In the genomic region with DNA sequence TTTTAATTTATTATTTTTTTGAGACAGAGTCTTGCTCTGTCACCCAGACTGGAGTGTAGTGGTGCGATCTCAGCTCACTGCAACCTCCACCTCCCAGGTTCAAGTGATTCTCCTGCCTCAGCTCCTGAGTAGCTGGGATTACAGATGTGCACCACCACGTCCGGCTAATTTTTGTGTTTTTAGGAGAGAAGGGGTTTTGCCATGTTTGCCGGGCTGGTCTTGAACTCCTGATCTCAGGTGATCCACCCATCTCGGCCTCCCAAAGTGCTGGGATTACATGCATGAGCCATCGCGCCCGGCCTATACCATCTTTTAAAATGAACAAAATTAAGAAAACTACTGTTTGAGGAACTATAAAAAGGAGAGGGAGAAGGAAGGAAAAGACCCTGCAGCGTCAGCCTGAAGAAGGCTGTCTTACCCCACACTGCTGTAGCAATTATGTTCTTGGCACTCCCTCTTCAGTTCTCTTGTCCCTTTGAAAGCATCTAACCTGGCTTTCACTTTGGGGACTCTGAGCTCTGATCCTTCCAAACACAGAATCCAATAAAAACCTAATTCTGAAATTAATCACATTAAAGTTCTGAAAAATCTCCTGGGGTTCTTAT, we compare ENCODE assay signal across 8 cellular contexts. TPM values are rescaled to one million over a fixed set of nuclear protein-coding genes. Genes with fewer than 3 reads are reported as not detected.
A peak's percentile ranks its signal among the peaks of the same experiment; 100 is the strongest.
DNase-seq lines count a peak whose midpoint lies in the region; ATAC-seq, FAIRE-seq and TF ChIP-seq lines count a peak whose summit lies in the region.
"Not testable (repeated sequence)": the region's sequence is repeated elsewhere in the genome, so short reads cannot be mapped to it uniquely, and the experiment has no call there.

No MANE protein-coding gene starts in this region.

- H3K9ac ChIP-seq in colonic mucosa (ENCODE audit: low read depth in 2 of 2, low read length in 2 of 2) (peak overlapping the region in 1 of 2 donors; percentile 26), keratinocyte (ENCODE audit: control insufficient read depth, extremely low read depth, insufficient read depth, low read length) (peak overlapping the region; percentile 39)
- not testable (repeated sequence) for H3K9ac ChIP-seq in neural progenitor cell; stomach smooth muscle (ENCODE audit: low read length in 2 of 2)

- TF ChIP-seq POLR2A in A549 (IDR thresholded peaks at IDR 0.05; ENCODE audit: low read length), result not testable (repeated sequence)

- not testable (repeated sequence) for TF ChIP-seq EP300 in A549 (IDR thresholded peaks at IDR 0.05)

- H3K4me1 Mint-ChIP-seq in activated T-helper 17 cell treated with anti-CD3 and anti-CD28 coated beads, Interleukin-2, amount 50 U/mL, for 72 hours, result peaks cover 22% of the 10 kb centered on the region
- H3K4me1 Mint-ChIP-seq in neural progenitor cell, result peaks cover 43% of the 10 kb centered on the region

- H3F3A ChIP-seq in neural progenitor cell (ENCODE audit: low read depth), result peaks cover 62% of the 10 kb centered on the region

- dilution Hi-C loops in keratinocyte (cut with MboI; ENCODE audit: extremely low pct_ligation_motif_present, low sequenced_read_pairs), result not testable (repeated sequence)

- CTCF ChIA-PET in A549 (lab: Yijun Ruan, JAX), result interaction anchor here (1.2 kb wide), 1 partner anchor 28 kb away, joined by 5 read pairs; the partner anchor contains the start of gene VARS1
- CTCF ChIA-PET in RWPE1 (lab: Yijun Ruan, JAX), result interaction anchor here (0.6 kb wide), 1 partner anchor 15 kb away, joined by 4 read pairs; no protein-coding TSS in a partner anchor

- H3K9me1 ChIP-seq in keratinocyte (ENCODE audit: control insufficient read depth, extremely low read depth, insufficient read depth, low read length), result not testable (repeated sequence)

- H3K27ac ChIP-seq in A549 (peak overlapping the region; percentile 87 to 97; a peak in 5 of 6 replicates), RWPE1 (peak overlapping the region; percentile 99), colonic mucosa (peak overlapping the region; percentile 99), keratinocyte (ENCODE audit: control insufficient read depth, insufficient read depth, low read length) (peak overlapping the region; percentile 96), stomach smooth muscle (ENCODE audit: low read length) (peak overlapping the region; percentile 99)
- not testable (repeated sequence) for H3K27ac ChIP-seq in neural progenitor cell

- not testable (repeated sequence) for H3K36me3 ChIP-seq in colonic mucosa; keratinocyte (ENCODE audit: control insufficient read depth in 2 of 2, extremely low read depth in 1 of 2, insufficient read depth in 2 of 2, low read length in 2 of 2); neural progenitor cell; stomach smooth muscle (ENCODE audit: control insufficient read depth in 2 of 2, insufficient read depth in 2 of 2, low read length in 2 of 2)

- not testable (repeated sequence) for ATAC-seq in A549; activated T-helper 17 cell treated with anti-CD3 and anti-CD28 coated beads, Interleukin-2, amount 50 U/mL, for 72 hours (replicated peaks)

- peaks cover 18% of the 10 kb centered on the region for H3K36me3 Mint-ChIP-seq in activated T-helper 17 cell treated with anti-CD3 and anti-CD28 coated beads, Interleukin-2, amount 50 U/mL, for 72 hours (ENCODE audit: low read depth)
- not testable (repeated sequence) for H3K36me3 Mint-ChIP-seq in neural progenitor cell

- H3K79me2 ChIP-seq in keratinocyte (ENCODE audit: control insufficient read depth, insufficient read depth, low read length), result peaks cover 11% of the 10 kb centered on the region
- H3K79me2 ChIP-seq in neural progenitor cell (ENCODE audit: low read depth), result not testable (repeated sequence)

- H2AFZ ChIP-seq in keratinocyte (ENCODE audit: control insufficient read depth, low read length); neural progenitor cell (replicated peaks): not testable (repeated sequence)

- WGBS in A549 (ENCODE audit: missing lambda C conversion rate), result 97% methylated on average over 8 of the region's 9 CpGs

- H3K4me1 ChIP-seq in A549, result peaks cover 53% of the 10 kb centered on the region
- H3K4me1 ChIP-seq in colonic mucosa, neural progenitor cell: not testable (repeated sequence)
- H3K4me1 ChIP-seq in keratinocyte (ENCODE audit: control insufficient read depth, extremely low read depth, insufficient read depth, low read length), result peaks cover 46% of the 10 kb centered on the region
- H3K4me1 ChIP-seq in stomach smooth muscle (ENCODE audit: control insufficient read depth, insufficient read depth, low read length), result peaks cover 29% of the 10 kb centered on the region

- H3K27me3 ChIP-seq in colonic mucosa; keratinocyte (ENCODE audit: control insufficient read depth, extremely low read depth, insufficient read depth, low read length); neural progenitor cell; stomach smooth muscle (ENCODE audit: control insufficient read depth in 1 of 2, insufficient read depth in 2 of 2, low read length in 2 of 2): not testable (repeated sequence)

- H3K27me3 Mint-ChIP-seq in activated T-helper 17 cell treated with anti-CD3 and anti-CD28 coated beads, Interleukin-2, amount 50 U/mL, for 72 hours; neural progenitor cell (ENCODE audit: insufficient read depth, low read depth): not testable (repeated sequence)

- peak overlapping the region; percentile 100 for H3K4me3 Mint-ChIP-seq in activated T-helper 17 cell treated with anti-CD3 and anti-CD28 coated beads, Interleukin-2, amount 50 U/mL, for 72 hours
- peak overlapping the region; percentile 63 for H3K4me3 Mint-ChIP-seq in neural progenitor cell

- TF ChIP-seq RAD21 in A549 (conservative IDR thresholded peaks at IDR 0.05 in 1 of 2, IDR thresholded peaks at IDR 0.05 in 1 of 2), result not testable (repeated sequence)

- H4K20me1 ChIP-seq in keratinocyte (ENCODE audit: control insufficient read depth, extremely low read depth, insufficient read depth, low read length); neural progenitor cell (ENCODE audit: low read depth): not testable (repeated sequence)

- H3K9me3 Mint-ChIP-seq in activated T-helper 17 cell treated with anti-CD3 and anti-CD28 coated beads, Interleukin-2, amount 50 U/mL, for 72 hours; neural progenitor cell: not testable (repeated sequence)

- TF ChIP-seq CTCF in A549 (IDR thresholded peaks at IDR 0.05); RWPE1 (conservative IDR thresholded peaks at IDR 0.05; ENCODE audit: low read depth); colonic mucosa (IDR thresholded peaks at IDR 0.05); keratinocyte (optimal IDR thresholded peaks at IDR 0.05 in 1 of 3, IDR thresholded peaks at IDR 0.05 in 1 of 3, conservative IDR thresholded peaks at IDR 0.05 in 1 of 3; ENCODE audit: extremely low read depth in 1 of 3, insufficient read depth in 2 of 3, low read length in 3 of 3); neural progenitor cell (IDR thresholded peaks at IDR 0.05): not testable (repeated sequence)

- not testable (repeated sequence) for H3K4me3 ChIP-seq in A549; colonic mucosa; keratinocyte (ENCODE audit: control insufficient read depth in 2 of 3, extremely low read depth in 1 of 3, insufficient read depth in 2 of 3, low read depth in 1 of 3, low read length in 3 of 3); neural progenitor cell; stomach smooth muscle (ENCODE audit: low read length in 2 of 2)

- H3K27ac Mint-ChIP-seq in activated T-helper 17 cell treated with anti-CD3 and anti-CD28 coated beads, Interleukin-2, amount 50 U/mL, for 72 hours, result peak overlapping the region; percentile 95
- H3K27ac Mint-ChIP-seq in neural progenitor cell, result peak overlapping the region; percentile 78

- in situ Hi-C loops in KBM-7 (cut with MboI; ENCODE audit: low pct_unique_long_range_greater_than_20kb, low sequenced_read_pairs), result not testable (repeated sequence)

- intact Hi-C loops in colonic mucosa (cut with DNase I), result not testable (repeated sequence)

- not testable (repeated sequence) for FAIRE-seq in A549 (lab: Jason Lieb, UNC); keratinocyte (lab: Jason Lieb, UNC)

- DNase-seq in A549 (ENCODE audit: low read depth in 1 of 2, low spot score in 1 of 2); RWPE1 (ENCODE audit: low spot score); colonic mucosa; keratinocyte (ENCODE audit: low read depth, low spot score); neural progenitor cell (ENCODE audit: low spot score): not testable (repeated sequence)
- peak; percentile 59 for DNase-seq in KBM-7

- H3K9me3 ChIP-seq in A549; colonic mucosa; keratinocyte (ENCODE audit: control insufficient read depth, low read depth, low read length); neural progenitor cell (ENCODE audit: low read depth); stomach smooth muscle (ENCODE audit: control insufficient read depth in 2 of 2, low read length in 2 of 2): not testable (repeated sequence)

- peak overlapping the region; percentile 94; the same call in 1 of the 3 replicates for H3K4me2 ChIP-seq in A549
- peak overlapping the region; percentile 73 for H3K4me2 ChIP-seq in keratinocyte (ENCODE audit: control insufficient read depth, extremely low read depth, insufficient read depth, low read depth, low read length)
- not testable (repeated sequence) for H3K4me2 ChIP-seq in neural progenitor cell

- POLR2A ChIA-PET in A549 (lab: Yijun Ruan, JAX), result not testable (repeated sequence)
- POLR2A ChIA-PET in RWPE1 (lab: Yijun Ruan, JAX; ENCODE audit: low non-redundant PET), result interaction anchor here (1.1 kb wide), 1 partner anchor 17 kb away, joined by 3 read pairs; the partner anchor contains the start of gene LSM2

RNA-seq across cellular contexts. Expression of gene HSPA1B, which starts 3.8 kb away (rescaled TPM):
- polyA plus RNA-seq in A549 (2011; rRNA removed) (52.7 and 70.6 TPM in 2 replicates), A549 (2017; fragmentation: RNase III; extraction: RNeasy Plus Mini Kit Qiagen cat#74134 plus additional on column Dnase treatment) (56.7 to 125 TPM (median 98.6 TPM) in 3 replicates), keratinocyte (33.5 to 65.8 TPM (median 48.1 TPM) in 3 replicates)
- 142 and 160 TPM in 2 replicates for polyA plus RNA-seq in A549 (2012; cell fraction: cytosol; rRNA removed)
- polyA plus RNA-seq in A549 (2012; cell fraction: nucleus; rRNA removed), result 253 and 414 TPM in 2 replicates
- polyA minus RNA-seq in A549 (2011; rRNA and poly(A)+ RNA removed), result 59.4 and 75.7 TPM in 2 replicates
- 100 to 1,000 TPM in 1 of 2 donors, 10 to 100 TPM in 1; 78.4 to 118 TPM for total RNA-seq in activated T-helper 17 cell treated with anti-CD3 and anti-CD28 coated beads, Interleukin-2, amount 50 U/mL, for 72 hours
- total RNA-seq in colonic mucosa (100 to 1,000 TPM; 278 to 543 TPM), neural progenitor cell (ENCODE audit: low replicate concordance) (35.3 and 65.1 TPM in 2 replicates)
- 466 TPM for polyA plus RNA-seq in keratinocyte (2011; ENCODE audit: low read depth)
- 25.5 and 35.7 TPM in 2 replicates for polyA plus RNA-seq in keratinocyte (2011; cell fraction: cytosol; rRNA removed)
- 107 and 118 TPM in 2 replicates for polyA plus RNA-seq in keratinocyte (2011; cell fraction: nucleus; rRNA removed)
- polyA plus RNA-seq in keratinocyte (2012; ENCODE audit: low replicate concordance), result 88.4 and 366 TPM in 2 replicates
- polyA minus RNA-seq in keratinocyte, result 56.1 to 86.6 TPM (median 65.9 TPM) in 3 replicates
- polyA minus RNA-seq in keratinocyte (2011; cell fraction: cytosol; rRNA and poly(A)+ RNA removed), result 89.0 TPM
- 125 and 143 TPM in 2 replicates for polyA minus RNA-seq in keratinocyte (2011; cell fraction: nucleus; rRNA and poly(A)+ RNA removed)

RNA-seq across cellular contexts. Expression of gene HSPA1A, which starts 8.4 kb away (rescaled TPM):
- polyA plus RNA-seq in A549 (2011; rRNA removed) (88.2 and 122 TPM in 2 replicates), A549 (2017; fragmentation: RNase III; extraction: RNeasy Plus Mini Kit Qiagen cat#74134 plus additional on column Dnase treatment) (129 to 204 TPM (median 194 TPM) in 3 replicates), keratinocyte (95.5 to 142 TPM (median 110 TPM) in 3 replicates)
- polyA plus RNA-seq in A549 (2012; cell fraction: cytosol; rRNA removed), result 373 and 433 TPM in 2 replicates
- 595 and 923 TPM in 2 replicates for polyA plus RNA-seq in A549 (2012; cell fraction: nucleus; rRNA removed)
- 70.9 and 89.7 TPM in 2 replicates for polyA minus RNA-seq in A549 (2011; rRNA and poly(A)+ RNA removed)
- total RNA-seq in activated T-helper 17 cell treated with anti-CD3 and anti-CD28 coated beads, Interleukin-2, amount 50 U/mL, for 72 hours, result 100 to 1,000 TPM; 124 to 189 TPM
- total RNA-seq in colonic mucosa (100 to 1,000 TPM; 248 to 397 TPM), neural progenitor cell (ENCODE audit: low replicate concordance) (36.0 and 84.3 TPM in 2 replicates)
- polyA plus RNA-seq in keratinocyte (2011; ENCODE audit: low read depth), result 543 TPM
- 58.1 and 98.7 TPM in 2 replicates for polyA plus RNA-seq in keratinocyte (2011; cell fraction: cytosol; rRNA removed)
- polyA plus RNA-seq in keratinocyte (2011; cell fraction: nucleus; rRNA removed), result 269 and 283 TPM in 2 replicates
- 215 and 387 TPM in 2 replicates for polyA plus RNA-seq in keratinocyte (2012; ENCODE audit: low replicate concordance)
- polyA minus RNA-seq in keratinocyte, result 56.7 to 205 TPM (median 64.7 TPM) in 3 replicates
- polyA minus RNA-seq in keratinocyte (2011; cell fraction: cytosol; rRNA and poly(A)+ RNA removed), result 139 TPM
- 212 and 216 TPM in 2 replicates for polyA minus RNA-seq in keratinocyte (2011; cell fraction: nucleus; rRNA and poly(A)+ RNA removed)

RNA-seq across cellular contexts. Expression of gene HSPA1L, which starts 8.6 kb away (rescaled TPM):
- 1.2 and 1.6 TPM in 2 replicates for polyA plus RNA-seq in A549 (2011; rRNA removed)
- polyA plus RNA-seq in A549 (2012; cell fraction: cytosol; rRNA removed), result 0.67 and 0.70 TPM in 2 replicates
- polyA plus RNA-seq in A549 (2012; cell fraction: nucleus; rRNA removed), result 0.50 and 0.70 TPM in 2 replicates
- 1.2 to 1.7 TPM (median 1.4 TPM) in 3 replicates for polyA plus RNA-seq in A549 (2017; fragmentation: RNase III; extraction: RNeasy Plus Mini Kit Qiagen cat#74134 plus additional on column Dnase treatment)
- polyA minus RNA-seq in A549 (2011; rRNA and poly(A)+ RNA removed), result 1.4 and 1.6 TPM in 2 replicates
- 1 to 10 TPM; 2.7 to 2.9 TPM for total RNA-seq in activated T-helper 17 cell treated with anti-CD3 and anti-CD28 coated beads, Interleukin-2, amount 50 U/mL, for 72 hours
- total RNA-seq in colonic mucosa, result 1 to 10 TPM in 1 of 2 donors, under 1 TPM in 1; 0.98 to 1.4 TPM
- polyA plus RNA-seq in keratinocyte, result 0.31 to 0.60 TPM (median 0.54 TPM) in 3 replicates
- 1.1 TPM for polyA plus RNA-seq in keratinocyte (2011; ENCODE audit: low read depth)
- 0.30 and 0.49 TPM in 2 replicates for polyA plus RNA-seq in keratinocyte (2011; cell fraction: cytosol; rRNA removed)
- polyA plus RNA-seq in keratinocyte (2011; cell fraction: nucleus; rRNA removed), result 0.61 and 0.88 TPM in 2 replicates
- polyA plus RNA-seq in keratinocyte (2012; ENCODE audit: low replicate concordance), result 0.47 and 0.97 TPM in 2 replicates
- 0.35 to 0.82 TPM (median 0.73 TPM) in 3 replicates for polyA minus RNA-seq in keratinocyte
- not detected for polyA minus RNA-seq in keratinocyte (2011; cell fraction: cytosol; rRNA and poly(A)+ RNA removed)
- polyA minus RNA-seq in keratinocyte (2011; cell fraction: nucleus; rRNA and poly(A)+ RNA removed), result 1.2 TPM in 1 of 2 replicates, not detected in the other
- 0.49 and 1.2 TPM in 2 replicates for total RNA-seq in neural progenitor cell (ENCODE audit: low replicate concordance)

RNA-seq across cellular contexts. Expression of gene LSM2, which starts 16.9 kb away (rescaled TPM):
- polyA plus RNA-seq in A549 (2011; rRNA removed) (54.7 and 73.8 TPM in 2 replicates), A549 (2017; fragmentation: RNase III; extraction: RNeasy Plus Mini Kit Qiagen cat#74134 plus additional on column Dnase treatment) (58.9 to 65.3 TPM (median 59.6 TPM) in 3 replicates), keratinocyte (34.4 to 84.1 TPM (median 46.5 TPM) in 3 replicates)
- polyA plus RNA-seq in A549 (2012; cell fraction: cytosol; rRNA removed), result 93.2 and 93.8 TPM in 2 replicates
- 45.7 and 47.3 TPM in 2 replicates for polyA plus RNA-seq in A549 (2012; cell fraction: nucleus; rRNA removed)
- polyA minus RNA-seq in A549 (2011; rRNA and poly(A)+ RNA removed), result 49.2 and 60.8 TPM in 2 replicates
- total RNA-seq in activated T-helper 17 cell treated with anti-CD3 and anti-CD28 coated beads, Interleukin-2, amount 50 U/mL, for 72 hours, result 100 to 1,000 TPM in 1 of 2 donors, 10 to 100 TPM in 1; 92.5 to 139 TPM
- total RNA-seq in colonic mucosa (10 to 100 TPM; 37.6 to 61.3 TPM), neural progenitor cell (ENCODE audit: low replicate concordance) (105 and 125 TPM in 2 replicates)
- 18.7 TPM for polyA plus RNA-seq in keratinocyte (2011; ENCODE audit: low read depth)
- polyA plus RNA-seq in keratinocyte (2011; cell fraction: cytosol; rRNA removed), result 65.3 and 72.5 TPM in 2 replicates
- 14.3 and 16.3 TPM in 2 replicates for polyA plus RNA-seq in keratinocyte (2011; cell fraction: nucleus; rRNA removed)
- polyA plus RNA-seq in keratinocyte (2012; ENCODE audit: low replicate concordance), result 44.6 and 69.2 TPM in 2 replicates
- polyA minus RNA-seq in keratinocyte, result 33.6 to 70.1 TPM (median 49.5 TPM) in 3 replicates
- polyA minus RNA-seq in keratinocyte (2011; cell fraction: cytosol; rRNA and poly(A)+ RNA removed), result 27.6 TPM
- 4.2 and 6.5 TPM in 2 replicates for polyA minus RNA-seq in keratinocyte (2011; cell fraction: nucleus; rRNA and poly(A)+ RNA removed)

RNA-seq across cellular contexts. Expression of gene VARS1, which starts 28.1 kb away (rescaled TPM):
- polyA plus RNA-seq in A549 (2011; rRNA removed) (17.7 and 24.7 TPM in 2 replicates), A549 (2017; fragmentation: RNase III; extraction: RNeasy Plus Mini Kit Qiagen cat#74134 plus additional on column Dnase treatment) (57.2 to 58.4 TPM (median 58.3 TPM) in 3 replicates), keratinocyte (17.2 to 57.2 TPM (median 26.3 TPM) in 3 replicates)
- 30.2 and 37.0 TPM in 2 replicates for polyA plus RNA-seq in A549 (2012; cell fraction: cytosol; rRNA removed)
- 141 and 146 TPM in 2 replicates for polyA plus RNA-seq in A549 (2012; cell fraction: nucleus; rRNA removed)
- polyA minus RNA-seq in A549 (2011; rRNA and poly(A)+ RNA removed), result 74.6 and 88.9 TPM in 2 replicates
- 100 to 1,000 TPM in 1 of 2 donors, 10 to 100 TPM in 1; 75.3 to 134 TPM for total RNA-seq in activated T-helper 17 cell treated with anti-CD3 and anti-CD28 coated beads, Interleukin-2, amount 50 U/mL, for 72 hours
- total RNA-seq in colonic mucosa (100 to 1,000 TPM in 1 of 2 donors, 10 to 100 TPM in 1; 40.8 to 136 TPM), neural progenitor cell (ENCODE audit: low replicate concordance) (34.1 and 66.8 TPM in 2 replicates)
- 44.1 TPM for polyA plus RNA-seq in keratinocyte (2011; ENCODE audit: low read depth)
- 27.8 and 40.9 TPM in 2 replicates for polyA plus RNA-seq in keratinocyte (2011; cell fraction: cytosol; rRNA removed)
- polyA plus RNA-seq in keratinocyte (2011; cell fraction: nucleus; rRNA removed), result 85.5 and 95.4 TPM in 2 replicates
- polyA plus RNA-seq in keratinocyte (2012; ENCODE audit: low replicate concordance), result 61.7 and 103 TPM in 2 replicates
- 55.0 to 361 TPM (median 75.6 TPM) in 3 replicates for polyA minus RNA-seq in keratinocyte
- polyA minus RNA-seq in keratinocyte (2011; cell fraction: cytosol; rRNA and poly(A)+ RNA removed), result 101 TPM
- 84.8 and 88.7 TPM in 2 replicates for polyA minus RNA-seq in keratinocyte (2011; cell fraction: nucleus; rRNA and poly(A)+ RNA removed)
